Comparison of ENCODE assay signal across 11 cellular contexts in genomic region chr1:224065455-224065854, GRCh38. TPM values are rescaled to one million over a fixed set of nuclear protein-coding genes. Genes with fewer than 3 reads are reported as not detected.
A peak's percentile ranks its signal among the peaks of the same experiment; 100 is the strongest.
DNase-seq lines count a peak whose midpoint lies in the region; TF ChIP-seq lines count a peak whose summit lies in the region.
"Had no signal": no experiment of that assay in that cellular context is flagged by ENCODE, and none has a peak within 500 bp of the region (broad histone marks: within the 10 kb centered on the region; RNA-seq: fewer than 3 reads in every experiment).

No MANE protein-coding gene starts in this region.

- H3K27me3 ChIP-seq in Caco-2 (replicated peaks; ENCODE audit: control insufficient read depth, insufficient read depth, low read length) (no peaks in the 10 kb centered on the region), adipocyte (replicated peaks; ENCODE audit: control insufficient read depth, insufficient read depth, low read length) (no peaks in the 10 kb centered on the region), adrenal gland (no peaks in the 10 kb centered on the region)

- H3K4me3 ChIP-seq in Caco-2 (ENCODE audit: low read depth, low read length) (no peak overlapping the region), adipocyte (ENCODE audit: low read length) (no peak overlapping the region), adrenal gland (no peak overlapping the region)

- no peak for TF ChIP-seq POLR2A in adrenal gland (IDR thresholded peaks at IDR 0.05)

- no TSS peak for BruUV-seq in Caco-2 (replicated peaks; lab: Mats Ljungman, UMichigan)

- H3K27ac Mint-ChIP-seq in Caco-2 (ENCODE audit: unreplicated experiment) = no peak overlapping the region

- H3K4me1 ChIP-seq in Caco-2 (peaks cover 33% of the 10 kb centered on the region), adipocyte (ENCODE audit: control insufficient read depth, insufficient read depth, low read length) (peaks cover 3% of the 10 kb centered on the region), adrenal gland (replicated peaks in 1 of 2) (no peaks in the 10 kb centered on the region)

- TF ChIP-seq CTCF in Caco-2 (IDR thresholded peaks at IDR 0.05; ENCODE audit: insufficient read depth in 1 of 2, low read depth in 1 of 2, low read length in 1 of 2, severe bottlenecking in 1 of 2, unreplicated experiment in 1 of 2) (no peak), adrenal gland (IDR thresholded peaks at IDR 0.05) (no peak)

- H3K27ac ChIP-seq in adrenal gland = no peak overlapping the region

- CTCF ChIA-PET in Caco-2 (lab: Charles Lee) = no interaction called here

- H3K4me1 Mint-ChIP-seq in Caco-2 (ENCODE audit: low read depth, unreplicated experiment) = peaks cover 18% of the 10 kb centered on the region

- H3K9me3 Mint-ChIP-seq in Caco-2 (ENCODE audit: unreplicated experiment) = no peaks in the 10 kb centered on the region
- H3K9me3 Mint-ChIP-seq: effector memory CD8-positive, alpha-beta T cell had no signal

- H3K36me3 ChIP-seq in Caco-2 (ENCODE audit: control insufficient read depth, insufficient read depth, low read length) (no peaks in the 10 kb centered on the region), adipocyte (ENCODE audit: control insufficient read depth, insufficient read depth, low read length, severe bottlenecking) (no peaks in the 10 kb centered on the region), adrenal gland (replicated peaks in 1 of 2) (no peaks in the 10 kb centered on the region)

- no peaks in the 10 kb centered on the region for H3K36me3 Mint-ChIP-seq in Caco-2 (ENCODE audit: insufficient read depth, unreplicated experiment)

- no peak overlapping the region for H3K9ac ChIP-seq in adipocyte (ENCODE audit: low read length)

- DNase-seq in Caco-2 (peak; percentile 7 to 45), HK-2 (ENCODE audit: unreplicated experiment) (peak; percentile 37), adipocyte (ENCODE audit: low read depth) (peak; percentile 19), kidney tubule cell (ENCODE audit: low spot score) (peak; percentile 95), adrenal gland (no peak), NCI-H2081 treated with DMSO at 0.1 percent for 48 hours (lab: John Stamatoyannopoulos, UW) (no peak), D341Med (ENCODE audit: low spot score) (no peak)
- no peak for DNase-seq in stimulated activated CD8-positive, alpha-beta memory T cell treated with anti-CD3 and anti-CD28 coated beads, Interleukin-4, amount 100 ng/mL, for 48 hours
- DNase-seq: activated CD4-positive, alpha-beta T cell treated with anti-CD3 and anti-CD28 coated beads for 1 hour; activated naive CD4-positive, alpha-beta T cell; effector memory CD8-positive, alpha-beta T cell had no signal

- no peaks in the 10 kb centered on the region for H3K9me3 ChIP-seq in Caco-2
- no peaks in the 10 kb centered on the region for H3K9me3 ChIP-seq in adipocyte (ENCODE audit: control insufficient read depth, low read length)
- no peaks in the 10 kb centered on the region for H3K9me3 ChIP-seq in adrenal gland (replicated peaks in 1 of 3)

- intact Hi-C loops in Caco-2 (cut with micrococcal nuclease; ENCODE audit: unreplicated experiment) = loop anchor here (2.0 kb wide), 1 partner anchor 41 kb away; no protein-coding TSS in a partner anchor
- intact Hi-C loops in adrenal gland (cut with DNase I) = no loop called here

- H3K27me3 Mint-ChIP-seq in Caco-2 (ENCODE audit: insufficient read depth, unreplicated experiment) = no peaks in the 10 kb centered on the region

- no peak overlapping the region for H3K4me3 Mint-ChIP-seq in Caco-2 (ENCODE audit: unreplicated experiment)
- H3K4me3 Mint-ChIP-seq: effector memory CD8-positive, alpha-beta T cell had no signal

- POLR2A ChIA-PET in Caco-2 (lab: Charles Lee) = no interaction called here

- WGBS in adrenal gland, 4 donors = 53 to 65% (median 58%) methylated on average over 2 of the region's 2 CpGs

RNA-seq across cellular contexts. Expression of gene FBXO28, which starts 48.5 kb away (rescaled TPM):
- 31.3 and 36.7 TPM in 2 replicates for total RNA-seq in Caco-2 (2022)
- total RNA-seq in adrenal gland = 10 to 100 TPM; 19.1 to 39.1 (median 27.8) TPM
- 10 to 100 TPM in 2 of 3 donors, 1 to 10 TPM in 1; 7.0 to 16.0 (median 10.8) TPM for polyA plus RNA-seq in adrenal gland

Comparison
In these comparisons a context has a peak if more than half of its experiments do, and no peak if none do; other contexts are left out.
1. DNase-seq: peak in Caco-2 (2 of 2), HK-2 (single experiment), adipocyte (single experiment) and kidney tubule cell (single experiment); none in adrenal gland (0 of 7), stimulated activated CD8-positive, alpha-beta memory T cell treated with anti-CD3 and anti-CD28 coated beads, Interleukin-4, amount 100 ng/mL, for 48 hours (single experiment), NCI-H2081 treated with DMSO at 0.1 percent for 48 hours (single experiment) and D341Med (single experiment).